In genomic region chr2:211361383-211361782, GRCh38 we compare ENCODE assay signal across 1 cellular context.
TF ChIP-seq lines count a peak whose summit lies in the region.

No MANE protein-coding gene starts in this region.

TF ChIP-seq in H1, 55 proteins besides CTCF, POLR2A, EP300 and RAD21 (continued from another document):
- TF ChIP-seq, protein P1, sequence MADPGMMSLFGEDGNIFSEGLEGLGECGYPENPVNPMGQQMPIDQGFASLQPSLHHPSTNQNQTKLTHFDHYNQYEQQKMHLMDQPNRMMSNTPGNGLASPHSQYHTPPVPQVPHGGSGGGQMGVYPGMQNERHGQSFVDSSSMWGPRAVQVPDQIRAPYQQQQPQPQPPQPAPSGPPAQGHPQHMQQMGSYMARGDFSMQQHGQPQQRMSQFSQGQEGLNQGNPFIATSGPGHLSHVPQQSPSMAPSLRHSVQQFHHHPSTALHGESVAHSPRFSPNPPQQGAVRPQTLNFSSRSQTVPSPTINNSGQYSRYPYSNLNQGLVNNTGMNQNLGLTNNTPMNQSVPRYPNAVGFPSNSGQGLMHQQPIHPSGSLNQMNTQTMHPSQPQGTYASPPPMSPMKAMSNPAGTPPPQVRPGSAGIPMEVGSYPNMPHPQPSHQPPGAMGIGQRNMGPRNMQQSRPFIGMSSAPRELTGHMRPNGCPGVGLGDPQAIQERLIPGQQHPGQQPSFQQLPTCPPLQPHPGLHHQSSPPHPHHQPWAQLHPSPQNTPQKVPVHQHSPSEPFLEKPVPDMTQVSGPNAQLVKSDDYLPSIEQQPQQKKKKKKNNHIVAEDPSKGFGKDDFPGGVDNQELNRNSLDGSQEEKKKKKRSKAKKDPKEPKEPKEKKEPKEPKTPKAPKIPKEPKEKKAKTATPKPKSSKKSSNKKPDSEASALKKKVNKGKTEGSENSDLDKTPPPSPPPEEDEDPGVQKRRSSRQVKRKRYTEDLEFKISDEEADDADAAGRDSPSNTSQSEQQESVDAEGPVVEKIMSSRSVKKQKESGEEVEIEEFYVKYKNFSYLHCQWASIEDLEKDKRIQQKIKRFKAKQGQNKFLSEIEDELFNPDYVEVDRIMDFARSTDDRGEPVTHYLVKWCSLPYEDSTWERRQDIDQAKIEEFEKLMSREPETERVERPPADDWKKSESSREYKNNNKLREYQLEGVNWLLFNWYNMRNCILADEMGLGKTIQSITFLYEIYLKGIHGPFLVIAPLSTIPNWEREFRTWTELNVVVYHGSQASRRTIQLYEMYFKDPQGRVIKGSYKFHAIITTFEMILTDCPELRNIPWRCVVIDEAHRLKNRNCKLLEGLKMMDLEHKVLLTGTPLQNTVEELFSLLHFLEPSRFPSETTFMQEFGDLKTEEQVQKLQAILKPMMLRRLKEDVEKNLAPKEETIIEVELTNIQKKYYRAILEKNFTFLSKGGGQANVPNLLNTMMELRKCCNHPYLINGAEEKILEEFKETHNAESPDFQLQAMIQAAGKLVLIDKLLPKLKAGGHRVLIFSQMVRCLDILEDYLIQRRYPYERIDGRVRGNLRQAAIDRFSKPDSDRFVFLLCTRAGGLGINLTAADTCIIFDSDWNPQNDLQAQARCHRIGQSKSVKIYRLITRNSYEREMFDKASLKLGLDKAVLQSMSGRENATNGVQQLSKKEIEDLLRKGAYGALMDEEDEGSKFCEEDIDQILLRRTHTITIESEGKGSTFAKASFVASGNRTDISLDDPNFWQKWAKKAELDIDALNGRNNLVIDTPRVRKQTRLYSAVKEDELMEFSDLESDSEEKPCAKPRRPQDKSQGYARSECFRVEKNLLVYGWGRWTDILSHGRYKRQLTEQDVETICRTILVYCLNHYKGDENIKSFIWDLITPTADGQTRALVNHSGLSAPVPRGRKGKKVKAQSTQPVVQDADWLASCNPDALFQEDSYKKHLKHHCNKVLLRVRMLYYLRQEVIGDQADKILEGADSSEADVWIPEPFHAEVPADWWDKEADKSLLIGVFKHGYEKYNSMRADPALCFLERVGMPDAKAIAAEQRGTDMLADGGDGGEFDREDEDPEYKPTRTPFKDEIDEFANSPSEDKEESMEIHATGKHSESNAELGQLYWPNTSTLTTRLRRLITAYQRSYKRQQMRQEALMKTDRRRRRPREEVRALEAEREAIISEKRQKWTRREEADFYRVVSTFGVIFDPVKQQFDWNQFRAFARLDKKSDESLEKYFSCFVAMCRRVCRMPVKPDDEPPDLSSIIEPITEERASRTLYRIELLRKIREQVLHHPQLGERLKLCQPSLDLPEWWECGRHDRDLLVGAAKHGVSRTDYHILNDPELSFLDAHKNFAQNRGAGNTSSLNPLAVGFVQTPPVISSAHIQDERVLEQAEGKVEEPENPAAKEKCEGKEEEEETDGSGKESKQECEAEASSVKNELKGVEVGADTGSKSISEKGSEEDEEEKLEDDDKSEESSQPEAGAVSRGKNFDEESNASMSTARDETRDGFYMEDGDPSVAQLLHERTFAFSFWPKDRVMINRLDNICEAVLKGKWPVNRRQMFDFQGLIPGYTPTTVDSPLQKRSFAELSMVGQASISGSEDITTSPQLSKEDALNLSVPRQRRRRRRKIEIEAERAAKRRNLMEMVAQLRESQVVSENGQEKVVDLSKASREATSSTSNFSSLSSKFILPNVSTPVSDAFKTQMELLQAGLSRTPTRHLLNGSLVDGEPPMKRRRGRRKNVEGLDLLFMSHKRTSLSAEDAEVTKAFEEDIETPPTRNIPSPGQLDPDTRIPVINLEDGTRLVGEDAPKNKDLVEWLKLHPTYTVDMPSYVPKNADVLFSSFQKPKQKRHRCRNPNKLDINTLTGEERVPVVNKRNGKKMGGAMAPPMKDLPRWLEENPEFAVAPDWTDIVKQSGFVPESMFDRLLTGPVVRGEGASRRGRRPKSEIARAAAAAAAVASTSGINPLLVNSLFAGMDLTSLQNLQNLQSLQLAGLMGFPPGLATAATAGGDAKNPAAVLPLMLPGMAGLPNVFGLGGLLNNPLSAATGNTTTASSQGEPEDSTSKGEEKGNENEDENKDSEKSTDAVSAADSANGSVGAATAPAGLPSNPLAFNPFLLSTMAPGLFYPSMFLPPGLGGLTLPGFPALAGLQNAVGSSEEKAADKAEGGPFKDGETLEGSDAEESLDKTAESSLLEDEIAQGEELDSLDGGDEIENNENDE (IDR thresholded peaks at IDR 0.05; ENCODE audit: insufficient replicate concordance, low read length) = peak; percentile 95
- TF ChIP-seq NANOG (IDR thresholded peaks at IDR 0.05; ENCODE audit: insufficient read depth, low read depth, low read length, poor library complexity, severe bottlenecking) = peak; percentile 41
TF ChIP-seq in H1: peak in this region for 2.
